Comparison of ENCODE assay signal across 17 cellular contexts in the genomic region with DNA sequence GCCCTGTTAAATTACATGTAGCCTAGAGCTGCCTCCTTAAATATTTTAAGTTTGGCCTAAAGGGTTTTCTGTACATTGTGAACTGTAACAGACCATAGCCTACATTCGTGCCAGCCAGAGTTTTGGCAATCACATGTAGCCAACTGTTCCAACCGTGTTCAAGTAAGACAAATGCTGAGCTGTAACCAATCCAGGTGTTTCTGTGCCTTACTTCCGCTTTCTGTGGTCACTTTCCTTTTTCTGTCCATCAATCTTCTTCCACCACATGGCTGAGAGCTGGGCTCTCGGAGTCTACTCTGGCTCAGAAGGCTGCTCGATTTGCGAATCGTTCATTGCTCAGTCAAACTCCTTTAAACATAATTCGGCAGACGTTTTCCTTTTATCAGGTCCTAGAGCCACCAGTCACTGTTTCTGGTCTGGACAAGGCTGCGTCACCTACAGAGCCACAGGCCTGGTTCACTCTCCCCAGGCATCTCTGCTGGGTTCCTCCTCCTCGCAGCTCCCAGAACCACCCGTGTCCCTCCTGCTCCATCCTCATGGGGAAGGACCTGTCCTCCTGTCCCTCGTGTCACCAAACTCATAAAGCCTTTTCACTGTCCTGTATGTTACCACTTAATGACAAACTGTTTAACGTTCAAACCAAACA.
A peak's percentile ranks its signal among the peaks of the same experiment; 100 is the strongest.
DNase-seq lines count a peak whose midpoint lies in the region; TF ChIP-seq lines count a peak whose summit lies in the region.
"Had no signal": no experiment of that assay in that cellular context is flagged by ENCODE, and none has a peak within 500 bp of the region (broad histone marks: within the 10 kb centered on the region; RNA-seq: fewer than 3 reads in every experiment).

No MANE protein-coding gene starts in this region.

- DNase-seq in MM.1S (peak; percentile 26), mammary epithelial cell (no peak), mesendoderm (no peak), trophoblast cell (no peak), NCI-H1417 treated with DMSO at 0.1 percent for 48 hours (lab: John Stamatoyannopoulos, UW) (no peak), ovary (no peak), T-helper 2 cell (no peak)
- DNase-seq: activated CD4-positive, alpha-beta memory T cell treated with anti-CD3 and anti-CD28 coated beads for 36 hours; activated T-cell treated with anti-CD3 and anti-CD28 coated beads, Interleukin-2, amount 50 U/mL, for 48 hours; COR-L47; gastrocnemius medialis; mucosa of descending colon; NCI-H1436; stimulated activated naive CD8-positive, alpha-beta T cell treated with anti-CD3 and anti-CD28 coated beads, Interleukin-15, amount 100 ng/mL, for 72 hours had no signal

- BruUV-seq in mammary epithelial cell (replicated peaks; lab: Mats Ljungman, UMichigan), result no TSS peak

- H2BK120ac ChIP-seq in mesendoderm (ENCODE audit: low read depth, low read length), result no peak overlapping the region
- H2BK120ac ChIP-seq in trophoblast cell (ENCODE audit: insufficient read depth, low read length, poor library complexity), result no peak overlapping the region

- H2AK5ac ChIP-seq in mesendoderm (ENCODE audit: low read length), result no peak overlapping the region
- no peak overlapping the region for H2AK5ac ChIP-seq in trophoblast cell (ENCODE audit: low read length)

- TF ChIP-seq CTCF in MM.1S (IDR thresholded peaks at IDR 0.05; ENCODE audit: low read length), result no peak
- TF ChIP-seq CTCF in mammary epithelial cell (conservative IDR thresholded peaks at IDR 0.05 in 1 of 2, IDR thresholded peaks at IDR 0.05 in 1 of 2; ENCODE audit: extremely low read depth in 1 of 2, insufficient read depth in 1 of 2, low read depth in 1 of 2, low read length in 2 of 2), result no peak
- TF ChIP-seq CTCF in ovary (IDR thresholded peaks at IDR 0.05), result no peak

- CTCF ChIA-PET in mammary epithelial cell (lab: Charles Lee; ENCODE audit: low non-redundant PET), result no interaction called here

- H3K4me2 ChIP-seq in BLaER1 (peak overlapping the region; percentile 64), MM.1S (ENCODE audit: low read depth, low read length) (peak overlapping the region; percentile 10; the same call in 1 of the 2 replicates), mammary epithelial cell (ENCODE audit: insufficient read depth, low read depth, low read length) (no peak overlapping the region), mesendoderm (ENCODE audit: low read length) (no peak overlapping the region), trophoblast cell (ENCODE audit: low read length) (no peak overlapping the region)
- H3K4me2 ChIP-seq: smooth muscle cell had no signal

- 56% methylated on average over 9 of the region's 14 CpGs for WGBS in mammary epithelial cell (ENCODE audit: low coverage, missing lambda C conversion rate)
- 100% methylated on average over 2 of the region's 14 CpGs for WGBS in mesendoderm (ENCODE audit: extremely low coverage, insufficient coverage, low lambda C conversion rate)
- WGBS in trophoblast cell (ENCODE audit: extremely low coverage, insufficient coverage, insufficient read length), result no CpG with 5 or more reads among the region's 14 CpGs
- 77 to 86% (median 81%) methylated on average over 14 of the region's 14 CpGs for WGBS in ovary, 3 donors

- H3K79me1 ChIP-seq in mesendoderm (ENCODE audit: low read length), result no peaks in the 10 kb centered on the region
- H3K79me1 ChIP-seq in trophoblast cell (ENCODE audit: low read length), result peaks cover 3% of the 10 kb centered on the region

- H3K14ac ChIP-seq in trophoblast cell (ENCODE audit: low read length), result no peak overlapping the region

- H4K5ac ChIP-seq in mesendoderm (ENCODE audit: low read length), result no peak overlapping the region

- H2AFZ ChIP-seq in MM.1S (ENCODE audit: low read length), result no peak overlapping the region
- peak overlapping the region; percentile 21 for H2AFZ ChIP-seq in mammary epithelial cell (ENCODE audit: low read depth, low read length)
- H2AFZ ChIP-seq in trophoblast cell (ENCODE audit: insufficient read depth, low read length, poor library complexity), result no peak overlapping the region
- H2AFZ ChIP-seq: parathyroid adenoma had no signal

- H2BK12ac ChIP-seq in trophoblast cell (ENCODE audit: low read length), result no peak overlapping the region

- H3K36me3 ChIP-seq in BLaER1, result peaks cover 5% of the 10 kb centered on the region; the same call in 1 of the 2 replicates
- no peaks in the 10 kb centered on the region for H3K36me3 ChIP-seq in MM.1S (replicated peaks; ENCODE audit: insufficient read depth, low read length)
- no peaks in the 10 kb centered on the region for H3K36me3 ChIP-seq in mammary epithelial cell (ENCODE audit: insufficient read depth, low read length)
- no peaks in the 10 kb centered on the region for H3K36me3 ChIP-seq in mesendoderm (ENCODE audit: control insufficient read depth, insufficient read depth, low read length)
- H3K36me3 ChIP-seq in trophoblast cell (ENCODE audit: control insufficient read depth in 1 of 2, insufficient read depth in 2 of 2, low read length in 2 of 2), result no peaks in the 10 kb centered on the region
- H3K36me3 ChIP-seq in ovary, result no peaks in the 10 kb centered on the region
- H3K36me3 ChIP-seq: gastrocnemius medialis had no signal

- H3F3A ChIP-seq in MM.1S (ENCODE audit: insufficient read depth, low read length), result no peaks in the 10 kb centered on the region

- peak overlapping the region; percentile 29 for H3K18ac ChIP-seq in mesendoderm (ENCODE audit: low read length)
- no peak overlapping the region for H3K18ac ChIP-seq in trophoblast cell (ENCODE audit: low read length)

- H3K9ac ChIP-seq in BLaER1, result no peak overlapping the region
- H3K9ac ChIP-seq in MM.1S (ENCODE audit: low read length), result no peak overlapping the region
- no peak overlapping the region for H3K9ac ChIP-seq in mammary epithelial cell (ENCODE audit: insufficient read depth, low read length)
- H3K9ac ChIP-seq in mesendoderm (ENCODE audit: low read length), result no peak overlapping the region
- H3K9ac ChIP-seq in trophoblast cell (ENCODE audit: low read length), result no peak overlapping the region
- H3K9ac ChIP-seq: parathyroid adenoma had no signal

- no peak overlapping the region for H4K91ac ChIP-seq in trophoblast cell (ENCODE audit: low read depth, low read length)

- no peaks in the 10 kb centered on the region for H3K79me2 ChIP-seq in MM.1S (ENCODE audit: low read length)
- H3K79me2 ChIP-seq in mammary epithelial cell (ENCODE audit: insufficient read depth, low read length), result no peaks in the 10 kb centered on the region
- no peaks in the 10 kb centered on the region for H3K79me2 ChIP-seq in mesendoderm (ENCODE audit: control insufficient read depth, insufficient read depth, low read length)
- peaks cover under 1% of the 10 kb centered on the region for H3K79me2 ChIP-seq in trophoblast cell (ENCODE audit: control insufficient read depth, insufficient read depth, low read length, poor library complexity)
- H3K79me2 ChIP-seq: parathyroid adenoma had no signal

- no peaks in the 10 kb centered on the region for H4K20me1 ChIP-seq in BLaER1
- H4K20me1 ChIP-seq in MM.1S (ENCODE audit: insufficient read depth, low read length), result no peaks in the 10 kb centered on the region
- H4K20me1 ChIP-seq in mammary epithelial cell (ENCODE audit: insufficient read depth, low read length), result no peaks in the 10 kb centered on the region

- no peak overlapping the region for H4K12ac ChIP-seq in trophoblast cell (ENCODE audit: low read depth, low read length)

- H4K8ac ChIP-seq in mesendoderm (ENCODE audit: low read depth, low read length), result no peak overlapping the region
- H4K8ac ChIP-seq in trophoblast cell (ENCODE audit: low read depth, low read length), result no peak overlapping the region

- TF ChIP-seq EP300 in ovary (IDR thresholded peaks at IDR 0.05), result no peak

- H2BK5ac ChIP-seq in mesendoderm (ENCODE audit: low read length) (no peak overlapping the region), trophoblast cell (ENCODE audit: low read depth, low read length, poor library complexity) (no peak overlapping the region)

- H3K27me3 ChIP-seq in BLaER1 (no peaks in the 10 kb centered on the region), MM.1S (replicated peaks; ENCODE audit: insufficient read depth, low read length) (no peaks in the 10 kb centered on the region; the same call in 1 of the 2 replicates), mammary epithelial cell (ENCODE audit: insufficient read depth, low read length) (no peaks in the 10 kb centered on the region), mesendoderm (ENCODE audit: insufficient read depth, low read length, poor library complexity) (no peaks in the 10 kb centered on the region), trophoblast cell (ENCODE audit: insufficient read depth, low read length) (no peaks in the 10 kb centered on the region), ovary (no peaks in the 10 kb centered on the region)
- H3K27me3 ChIP-seq: gastrocnemius medialis had no signal

- intact Hi-C loops in mammary epithelial cell (cut with micrococcal nuclease), result no loop called here
- intact Hi-C loops in ovary (cut with DNase I), result no loop called here

- H3K4ac ChIP-seq in mesendoderm (ENCODE audit: low read depth, low read length) (no peak overlapping the region), trophoblast cell (ENCODE audit: low read depth, low read length) (no peak overlapping the region)

- no peak overlapping the region for H3K56ac ChIP-seq in mesendoderm (ENCODE audit: low read length)

- H2BK15ac ChIP-seq in mesendoderm (replicated peaks; ENCODE audit: low read depth), result no peak overlapping the region

- H3K9me3 ChIP-seq in BLaER1, result no peaks in the 10 kb centered on the region
- H3K9me3 ChIP-seq in MM.1S (replicated peaks; ENCODE audit: insufficient read depth, low read length), result no peaks in the 10 kb centered on the region
- H3K9me3 ChIP-seq in mammary epithelial cell (replicated peaks; ENCODE audit: insufficient read depth, low read length), result no peaks in the 10 kb centered on the region
- no peaks in the 10 kb centered on the region for H3K9me3 ChIP-seq in trophoblast cell (ENCODE audit: insufficient read depth, low read depth, low read length)
- H3K9me3 ChIP-seq in ovary, result no peaks in the 10 kb centered on the region
- H3K9me3 ChIP-seq: gastrocnemius medialis, mucosa of descending colon had no signal

- H3K9me2 ChIP-seq in MM.1S (replicated peaks; ENCODE audit: insufficient read depth, low read length), result no peaks in the 10 kb centered on the region

- no peak for TF ChIP-seq POLR2A in ovary (IDR thresholded peaks at IDR 0.05)

- in situ Hi-C loops in mammary epithelial cell (cut with MboI; ENCODE audit: low sequenced_read_pairs in 2 of 2), result no loop called here

- H3K4me1 ChIP-seq in BLaER1 (peaks cover 50% of the 10 kb centered on the region), MM.1S (ENCODE audit: low read length) (no peaks in the 10 kb centered on the region), mammary epithelial cell (ENCODE audit: insufficient read depth, low read length) (peaks cover 19% of the 10 kb centered on the region), mesendoderm (ENCODE audit: control insufficient read depth, low read depth, low read length) (no peaks in the 10 kb centered on the region), trophoblast cell (ENCODE audit: control insufficient read depth in 1 of 2, insufficient read depth in 2 of 2, low read length in 2 of 2) (peaks cover 2 to 3% of the 10 kb centered on the region in 2 experiments), ovary (ENCODE audit: insufficient read depth) (peaks cover 7% of the 10 kb centered on the region)
- H3K4me1 ChIP-seq: parathyroid adenoma had no signal

- H3K23ac ChIP-seq in mesendoderm (ENCODE audit: low read length) (no peak overlapping the region), trophoblast cell (ENCODE audit: low read length) (no peak overlapping the region)

- peak overlapping the region; percentile 44; the same call in 1 of the 2 replicates for H3K27ac ChIP-seq in BLaER1
- no peak overlapping the region for H3K27ac ChIP-seq in MM.1S (ENCODE audit: low read length)
- H3K27ac ChIP-seq in mammary epithelial cell (ENCODE audit: insufficient read depth, low read depth, low read length), result no peak overlapping the region
- no peak overlapping the region for H3K27ac ChIP-seq in mesendoderm (ENCODE audit: low read depth, low read length)
- no peak overlapping the region for H3K27ac ChIP-seq in trophoblast cell (ENCODE audit: low read depth, low read length)
- no peak overlapping the region for H3K27ac ChIP-seq in ovary
- H3K27ac ChIP-seq: gastrocnemius medialis, parathyroid adenoma had no signal

- dilution Hi-C loops in mammary epithelial cell (cut with HindIII; ENCODE audit: low sequenced_read_pairs), result no loop called here

- H3K4me3 ChIP-seq in BLaER1 (no peak overlapping the region), MM.1S (ENCODE audit: low read length) (no peak overlapping the region), mammary epithelial cell (replicated peaks in 1 of 3; ENCODE audit: insufficient read depth in 1 of 3, low read depth in 2 of 3, low read length in 3 of 3) (no peak overlapping the region), mesendoderm (ENCODE audit: low read length) (no peak overlapping the region), trophoblast cell (ENCODE audit: low read depth, low read length) (no peak overlapping the region), ovary (no peak overlapping the region)
- H3K4me3 ChIP-seq: gastrocnemius medialis, mucosa of descending colon, smooth muscle cell had no signal

Comparison
In these comparisons a context has a peak if more than half of its experiments do, and no peak if none do; other contexts are left out.
1. H3K4me2 ChIP-seq: peak in BLaER1 (single experiment) and MM.1S (single experiment); none in mammary epithelial cell (single experiment), mesendoderm (single experiment) and trophoblast cell (single experiment).